Comparison of ENCODE assay signal across 1 cellular context in genomic region chr19:2902590-2903218, GRCh38.
TF ChIP-seq lines count a peak whose summit lies in the region.

No MANE protein-coding gene starts in this region.

TF ChIP-seq in endothelial cell of umbilical vein, 7 proteins besides CTCF, POLR2A, EP300 and RAD21 (continued from another document):
- TF ChIP-seq MYC (IDR thresholded peaks at IDR 0.05; ENCODE audit: low read depth, low read length) (no peak), EZH2 (IDR thresholded peaks at IDR 0.05; ENCODE audit: borderline replicate concordance, low read depth, low read length, severe bottlenecking) (no peak), POLR2AphosphoS5 (IDR thresholded peaks at IDR 0.05; ENCODE audit: insufficient read depth, low read depth, low read length) (no peak), MAX (IDR thresholded peaks at IDR 0.05; ENCODE audit: insufficient read depth, insufficient read length) (no peak), FOS (IDR thresholded peaks at IDR 0.05; ENCODE audit: borderline replicate concordance, insufficient read depth, low read length) (no peak), JUN (IDR thresholded peaks at IDR 0.05; ENCODE audit: borderline replicate concordance, insufficient read depth, insufficient read length, low read depth) (no peak)
